15 cellular contexts compared by ENCODE assay signal in the genomic region with DNA sequence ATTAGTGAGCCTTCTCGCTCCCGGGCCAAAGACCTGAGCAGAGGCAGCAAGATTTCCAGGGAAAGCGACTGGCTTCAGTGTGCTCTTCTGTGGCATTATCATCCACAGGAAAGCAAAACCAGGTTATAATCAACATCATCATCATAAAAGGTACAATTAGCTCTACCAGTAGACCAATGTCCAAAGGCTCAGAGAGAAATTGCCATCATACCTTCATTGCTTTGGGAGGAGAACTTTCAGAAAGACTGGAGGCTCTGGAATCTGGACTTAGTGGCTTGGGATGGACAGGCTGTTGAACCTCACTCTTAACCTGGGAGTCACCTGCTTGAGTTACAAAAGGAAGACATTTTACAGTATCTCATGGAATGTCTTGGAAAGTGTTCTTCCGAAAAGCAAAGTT.
"Had no signal": no experiment of that assay in that cellular context is flagged by ENCODE, and none has a peak within 500 bp of the region (broad histone marks: within the 10 kb centered on the region; RNA-seq: fewer than 3 reads in every experiment).

No MANE protein-coding gene starts in this region.

- DNase-seq: activated CD4-positive, alpha-beta T cell treated with anti-CD3 and anti-CD28 coated beads, Interleukin-2, amount 50 U/mL, for 1 hour; activated gamma-delta T cell treated with Interleukin-2 at 50 U/mL for 16 hours; activated naive CD8-positive, alpha-beta T cell treated with anti-CD3 and anti-CD28 coated beads for 36 hours; activated T-cell treated with anti-CD3 and anti-CD28 coated beads, Interleukin-2, amount 50 U/mL, for 1 hour; foreskin melanocyte; heart left ventricle; left lung; nucleus accumbens; sigmoid colon; stimulated activated CD4-positive, alpha-beta T cell treated with anti-CD3 and anti-CD28 coated beads, Interleukin-4, amount 100 ng/mL, for 24 hours; T-helper 1 cell; trophoblast cell had no signal

- H3K4me3 ChIP-seq: heart left ventricle, left lung, sigmoid colon had no signal

- H3K9me3 Mint-ChIP-seq: activated naive CD8-positive, alpha-beta T cell treated with anti-CD3 and anti-CD28 coated beads for 36 hours; natural killer cell treated with Interleukin-12 subunit alpha and Interleukin-12 subunit beta and Interleukin-15 and Interleukin-18, amount 100 ng/mL, for 72 hours had no signal

- H3K27me3 ChIP-seq: heart left ventricle, left lung, sigmoid colon had no signal

- ATAC-seq: heart left ventricle; left lung; natural killer cell treated with Interleukin-12 subunit alpha and Interleukin-12 subunit beta and Interleukin-15 and Interleukin-18, amount 100 ng/mL, for 72 hours had no signal

- H3K4me3 Mint-ChIP-seq: activated naive CD8-positive, alpha-beta T cell treated with anti-CD3 and anti-CD28 coated beads for 36 hours; natural killer cell treated with Interleukin-12 subunit alpha and Interleukin-12 subunit beta and Interleukin-15 and Interleukin-18, amount 100 ng/mL, for 72 hours had no signal

- FAIRE-seq: islet of Langerhans, TTC549 had no signal

- H3K9me3 ChIP-seq: heart left ventricle, left lung, sigmoid colon had no signal

- H3K27ac Mint-ChIP-seq: activated naive CD8-positive, alpha-beta T cell treated with anti-CD3 and anti-CD28 coated beads for 36 hours; natural killer cell treated with Interleukin-12 subunit alpha and Interleukin-12 subunit beta and Interleukin-15 and Interleukin-18, amount 100 ng/mL, for 72 hours had no signal

- H3K27ac ChIP-seq: heart left ventricle, left lung, sigmoid colon had no signal

- H3K27me3 Mint-ChIP-seq: activated naive CD8-positive, alpha-beta T cell treated with anti-CD3 and anti-CD28 coated beads for 36 hours; natural killer cell treated with Interleukin-12 subunit alpha and Interleukin-12 subunit beta and Interleukin-15 and Interleukin-18, amount 100 ng/mL, for 72 hours had no signal
